ENCODE assay signal across 7 cellular contexts in the genomic region with DNA sequence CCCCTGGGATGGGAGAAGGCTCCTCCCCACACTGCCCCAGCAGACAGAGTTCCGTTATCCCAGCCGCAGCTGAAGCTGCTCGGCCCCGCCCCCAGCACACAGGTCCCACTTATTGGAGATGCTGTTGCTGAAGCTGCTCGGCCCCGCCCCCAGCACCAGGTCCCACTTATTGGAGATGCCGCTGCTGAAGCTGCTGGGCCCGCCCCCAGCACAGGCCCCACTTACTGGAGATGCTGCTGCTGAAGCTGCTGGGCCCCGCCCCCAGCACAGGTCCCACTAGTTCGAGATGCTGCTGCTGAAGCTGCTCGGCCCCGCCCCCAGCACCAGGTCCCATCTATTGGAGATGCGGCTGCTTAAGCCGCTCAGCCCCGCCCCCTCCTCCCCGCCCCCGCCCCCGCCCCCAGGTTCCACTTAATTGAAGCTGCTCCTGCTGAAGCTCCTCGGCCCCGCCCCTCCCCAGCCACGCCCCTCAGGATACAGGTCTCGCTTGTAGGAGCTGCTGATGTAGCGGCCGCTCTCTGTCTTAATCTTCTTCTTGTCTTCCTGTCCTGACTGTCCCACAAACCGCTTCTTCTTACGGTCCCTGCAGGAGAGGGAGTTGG. TPM values are rescaled to one million over a fixed set of nuclear protein-coding genes. Genes with fewer than 3 reads are reported as not detected.
DNase-seq lines count a peak whose midpoint lies in the region; ATAC-seq lines count a peak whose summit lies in the region.
"Had no signal": no experiment of that assay in that cellular context is flagged by ENCODE, and none has a peak within 500 bp of the region (broad histone marks: within the 10 kb centered on the region; RNA-seq: fewer than 3 reads in every experiment).

No MANE protein-coding gene starts in this region.

- H3K4ac ChIP-seq in neuronal stem cell (ENCODE audit: low read length), result no peak overlapping the region

- H3K4me2 ChIP-seq in neuronal stem cell (ENCODE audit: insufficient read depth, low read length, poor library complexity, severe bottlenecking), result peak overlapping the region; percentile 61

- no peak overlapping the region for H3K4me3 ChIP-seq in SJCRH30
- H3K4me3 ChIP-seq in neuronal stem cell (ENCODE audit: low read length in 2 of 2), result no peak overlapping the region

- DNase-seq in activated CD4-positive, alpha-beta T cell treated with anti-CD3 and anti-CD28 coated beads, Interleukin-2, amount 50 U/mL, for 4 hours, result peak; percentile 11 to 18
- DNase-seq in activated CD4-positive, alpha-beta T cell treated with anti-CD3 and anti-CD28 coated beads, Interleukin-2, amount 10 ng/mL, durations not matched to agents 24 days and 14 days, result no peak
- peak; percentile 48 to 54 for DNase-seq in SJCRH30
- peak; percentile 97 for DNase-seq in neuronal stem cell (ENCODE audit: low spot score)
- DNase-seq: effector memory CD4-positive, alpha-beta T cell had no signal

- H3K79me1 ChIP-seq in neuronal stem cell (ENCODE audit: low read depth, low read length), result peaks cover 9% of the 10 kb centered on the region

- peaks cover 12% of the 10 kb centered on the region for H3K4me1 ChIP-seq in SJCRH30
- H3K4me1 ChIP-seq in neuronal stem cell (ENCODE audit: control insufficient read depth in 2 of 2, insufficient read depth in 1 of 2, low read depth in 1 of 2, low read length in 2 of 2), result peaks cover 5 to 21% of the 10 kb centered on the region in 2 donors

- H2BK15ac ChIP-seq in neuronal stem cell (ENCODE audit: low read length), result no peak overlapping the region

- WGBS in neuronal stem cell (ENCODE audit: extremely low coverage in 2 of 2, insufficient read length in 2 of 2, insufficient replicate concordance in 1 of 2), 2 donors, result no CpG with 5 or more reads among the region's 26 CpGs

- H3K9me3 ChIP-seq in SJCRH30 (replicated peaks), result no peaks in the 10 kb centered on the region
- H3K9me3 ChIP-seq in neuronal stem cell (replicated peaks in 1 of 2; ENCODE audit: control insufficient read depth in 2 of 2, insufficient read depth in 1 of 2, low read depth in 1 of 2, low read length in 2 of 2), result no peaks in the 10 kb centered on the region

- no peak overlapping the region for H3K23ac ChIP-seq in neuronal stem cell (ENCODE audit: low read depth, low read length, poor library complexity)

- no peak overlapping the region for H3K9ac ChIP-seq in neuronal stem cell (ENCODE audit: low read depth, low read length, poor library complexity)

- H2BK120ac ChIP-seq in neuronal stem cell (ENCODE audit: low read depth, low read length), result no peak overlapping the region

- ATAC-seq in GM21576 (IDR thresholded peaks at IDR 0.05; ENCODE audit: unreplicated experiment), result no peak
- no peak for ATAC-seq in GM21528 (IDR thresholded peaks at IDR 0.05; ENCODE audit: low FRiP score, unreplicated experiment)

- H3K36me3 ChIP-seq in SJCRH30 (peaks cover 34% of the 10 kb centered on the region; the same call in 1 of the 2 replicates), neuronal stem cell (replicated peaks in 1 of 2; ENCODE audit: control insufficient read depth in 2 of 2, insufficient read depth in 2 of 2, low read length in 2 of 2) (peaks cover 44 to 87% of the 10 kb centered on the region in 2 donors)

- H3K36me3 Mint-ChIP-seq in activated CD4-positive, alpha-beta T cell treated with anti-CD3 and anti-CD28 coated beads, Interleukin-2, amount 10 ng/mL, durations not matched to agents 24 days and 14 days (ENCODE audit: low read depth), result peaks cover 62% of the 10 kb centered on the region

- H3K9me3 Mint-ChIP-seq in activated CD4-positive, alpha-beta T cell treated with anti-CD3 and anti-CD28 coated beads, Interleukin-2, amount 10 ng/mL, durations not matched to agents 24 days and 14 days, result no peaks in the 10 kb centered on the region

- H3K27ac ChIP-seq in SJCRH30, result peak overlapping the region; percentile 53; the same call in 1 of the 2 replicates
- peak overlapping the region; percentile 38 for H3K27ac ChIP-seq in neuronal stem cell (replicated peaks; ENCODE audit: low read length)

- no peak overlapping the region for H4K8ac ChIP-seq in neuronal stem cell (ENCODE audit: low read depth, low read length)

- no peak overlapping the region for H4K91ac ChIP-seq in neuronal stem cell (ENCODE audit: low read depth, low read length, poor library complexity)

- peaks cover 4% of the 10 kb centered on the region for H3K4me1 Mint-ChIP-seq in activated CD4-positive, alpha-beta T cell treated with anti-CD3 and anti-CD28 coated beads, Interleukin-2, amount 10 ng/mL, durations not matched to agents 24 days and 14 days

- H2AFZ ChIP-seq in neuronal stem cell (ENCODE audit: low read length), result no peak overlapping the region

- H2BK12ac ChIP-seq in neuronal stem cell (ENCODE audit: low read length), result no peak overlapping the region

- peak overlapping the region; percentile 79 for H2BK5ac ChIP-seq in neuronal stem cell (ENCODE audit: low read length)

- no peaks in the 10 kb centered on the region for H3K27me3 Mint-ChIP-seq in activated CD4-positive, alpha-beta T cell treated with anti-CD3 and anti-CD28 coated beads, Interleukin-2, amount 10 ng/mL, durations not matched to agents 24 days and 14 days

- H3K18ac ChIP-seq in neuronal stem cell (ENCODE audit: low read length), result peak overlapping the region; percentile 33

- intact Hi-C loops in activated CD4-positive, alpha-beta T cell treated with anti-CD3 and anti-CD28 coated beads, Interleukin-2, amount 10 ng/mL, durations not matched to agents 24 days and 14 days (cut with micrococcal nuclease), result no loop called here

- H3K4me3 Mint-ChIP-seq in activated CD4-positive, alpha-beta T cell treated with anti-CD3 and anti-CD28 coated beads, Interleukin-2, amount 10 ng/mL, durations not matched to agents 24 days and 14 days, result no peak overlapping the region

- H3K14ac ChIP-seq in neuronal stem cell (ENCODE audit: low read length), result no peak overlapping the region

- H2AK5ac ChIP-seq in neuronal stem cell (ENCODE audit: low read depth, low read length), result peak overlapping the region; percentile 2

- H3K27me3 ChIP-seq in SJCRH30 (no peaks in the 10 kb centered on the region), neuronal stem cell (ENCODE audit: control insufficient read depth in 3 of 3, insufficient read depth in 3 of 3, low read depth in 1 of 3, low read length in 3 of 3) (no peaks in the 10 kb centered on the region)

- H3K27ac Mint-ChIP-seq in activated CD4-positive, alpha-beta T cell treated with anti-CD3 and anti-CD28 coated beads, Interleukin-2, amount 10 ng/mL, durations not matched to agents 24 days and 14 days, result no peak overlapping the region

RNA-seq across cellular contexts. Expression of gene CFAP73, which starts 12.0 kb away (rescaled TPM):
- not detected in 2 replicates for total RNA-seq in activated CD4-positive, alpha-beta T cell treated with anti-CD3 and anti-CD28 coated beads, Interleukin-2, amount 10 ng/mL, durations not matched to agents 24 days and 14 days
- not detected in 2 replicates for total RNA-seq in SJCRH30 (2014; rRNA removed; shearing (Covaris generic))
- polyA plus RNA-seq in neuronal stem cell (2013, experiment 1 of 2), result 0.22 TPM
- polyA plus RNA-seq in neuronal stem cell (2013, experiment 2 of 2), result 0.19 TPM

RNA-seq across cellular contexts. Expression of gene DDX54, which starts 23.8 kb away (rescaled TPM):
- 122 and 127 TPM in 2 replicates for total RNA-seq in activated CD4-positive, alpha-beta T cell treated with anti-CD3 and anti-CD28 coated beads, Interleukin-2, amount 10 ng/mL, durations not matched to agents 24 days and 14 days
- total RNA-seq in SJCRH30 (2014; rRNA removed; shearing (Covaris generic)), result 43.7 and 47.6 TPM in 2 replicates
- 60.8 TPM for polyA plus RNA-seq in neuronal stem cell (2013, experiment 1 of 2)
- polyA plus RNA-seq in neuronal stem cell (2013, experiment 2 of 2), result 59.6 TPM

RNA-seq across cellular contexts. Expression of gene RITA1, which starts 24.0 kb away (rescaled TPM):
- 25.5 and 25.8 TPM in 2 replicates for total RNA-seq in activated CD4-positive, alpha-beta T cell treated with anti-CD3 and anti-CD28 coated beads, Interleukin-2, amount 10 ng/mL, durations not matched to agents 24 days and 14 days
- total RNA-seq in SJCRH30 (2014; rRNA removed; shearing (Covaris generic)), result 20.2 and 22.0 TPM in 2 replicates
- 14.5 TPM for polyA plus RNA-seq in neuronal stem cell (2013, experiment 1 of 2)
- 14.3 TPM for polyA plus RNA-seq in neuronal stem cell (2013, experiment 2 of 2)

RNA-seq across cellular contexts. Expression of gene RASAL1, which starts 26.0 kb away (rescaled TPM):
- 0.52 and 1.1 TPM in 2 replicates for total RNA-seq in activated CD4-positive, alpha-beta T cell treated with anti-CD3 and anti-CD28 coated beads, Interleukin-2, amount 10 ng/mL, durations not matched to agents 24 days and 14 days
- not detected in 2 replicates for total RNA-seq in SJCRH30 (2014; rRNA removed; shearing (Covaris generic))
- 0.26 TPM for polyA plus RNA-seq in neuronal stem cell (2013, experiment 1 of 2)
- 0.19 TPM for polyA plus RNA-seq in neuronal stem cell (2013, experiment 2 of 2)

RNA-seq across cellular contexts. Expression of gene TPCN1, which starts 59.7 kb away (rescaled TPM):
- 31.0 and 33.7 TPM in 2 replicates for total RNA-seq in activated CD4-positive, alpha-beta T cell treated with anti-CD3 and anti-CD28 coated beads, Interleukin-2, amount 10 ng/mL, durations not matched to agents 24 days and 14 days
- total RNA-seq in SJCRH30 (2014; rRNA removed; shearing (Covaris generic)), result 14.3 and 18.4 TPM in 2 replicates
- 11.5 TPM for polyA plus RNA-seq in neuronal stem cell (2013, experiment 1 of 2)
- polyA plus RNA-seq in neuronal stem cell (2013, experiment 2 of 2), result 10.7 TPM
